1 cellular context compared by ENCODE assay signal in the genomic region with DNA sequence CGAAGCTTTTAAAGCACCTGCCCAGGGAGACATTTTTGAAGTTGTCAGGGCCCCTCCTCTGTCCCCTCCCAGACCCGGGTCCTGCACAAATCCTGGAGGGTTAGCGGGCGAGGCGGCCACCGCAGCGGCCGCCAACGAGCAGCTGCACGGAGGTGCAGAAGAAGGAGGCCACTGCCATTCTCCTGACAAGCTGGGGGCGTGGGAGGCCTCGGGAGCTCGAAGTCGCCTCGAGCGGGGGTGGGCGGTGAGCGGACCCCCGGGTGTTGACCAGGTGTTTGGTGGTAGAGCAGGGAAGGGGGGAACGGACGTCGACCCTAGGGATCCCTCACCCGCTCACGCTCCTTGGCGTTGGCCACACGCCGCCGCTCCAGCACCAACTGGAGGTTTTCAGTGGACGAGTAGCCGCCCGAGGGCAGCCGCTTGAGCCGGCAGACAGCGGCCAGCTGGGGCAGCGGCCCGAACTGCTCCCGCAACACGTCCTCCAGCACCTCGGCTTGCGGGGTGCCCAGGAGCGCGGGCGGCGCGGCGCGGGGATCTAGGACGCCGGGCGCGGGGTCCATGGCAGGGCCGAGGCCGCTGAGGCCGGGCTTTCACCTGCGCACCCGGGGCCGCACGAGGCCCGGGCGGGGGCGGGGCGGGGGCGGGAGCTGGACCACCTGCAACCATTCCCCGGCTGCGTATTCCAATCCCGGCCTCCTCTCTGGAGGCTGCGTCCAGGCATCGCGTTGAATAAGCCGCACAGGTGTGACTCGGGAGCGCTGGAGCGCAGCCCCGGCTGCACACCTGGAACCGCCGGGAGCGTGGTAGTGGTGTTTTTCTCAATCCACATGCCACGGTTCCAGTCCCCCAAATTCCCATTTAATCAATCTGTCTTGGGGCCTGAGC.
TF ChIP-seq lines count a peak whose summit lies in the region.

A gene with protein sequence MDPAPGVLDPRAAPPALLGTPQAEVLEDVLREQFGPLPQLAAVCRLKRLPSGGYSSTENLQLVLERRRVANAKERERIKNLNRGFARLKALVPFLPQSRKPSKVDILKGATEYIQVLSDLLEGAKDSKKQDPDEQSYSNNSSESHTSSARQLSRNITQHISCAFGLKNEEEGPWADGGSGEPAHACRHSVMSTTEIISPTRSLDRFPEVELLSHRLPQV (minus strand): TSS at position 565 of the 885 bp plus-strand sequence. CDS start 5 bp downstream, at position 560.

TF ChIP-seq in K562, 482 proteins besides CTCF, POLR2A, EP300 and RAD21 (continued from another document):
- TF ChIP-seq, protein P1, sequence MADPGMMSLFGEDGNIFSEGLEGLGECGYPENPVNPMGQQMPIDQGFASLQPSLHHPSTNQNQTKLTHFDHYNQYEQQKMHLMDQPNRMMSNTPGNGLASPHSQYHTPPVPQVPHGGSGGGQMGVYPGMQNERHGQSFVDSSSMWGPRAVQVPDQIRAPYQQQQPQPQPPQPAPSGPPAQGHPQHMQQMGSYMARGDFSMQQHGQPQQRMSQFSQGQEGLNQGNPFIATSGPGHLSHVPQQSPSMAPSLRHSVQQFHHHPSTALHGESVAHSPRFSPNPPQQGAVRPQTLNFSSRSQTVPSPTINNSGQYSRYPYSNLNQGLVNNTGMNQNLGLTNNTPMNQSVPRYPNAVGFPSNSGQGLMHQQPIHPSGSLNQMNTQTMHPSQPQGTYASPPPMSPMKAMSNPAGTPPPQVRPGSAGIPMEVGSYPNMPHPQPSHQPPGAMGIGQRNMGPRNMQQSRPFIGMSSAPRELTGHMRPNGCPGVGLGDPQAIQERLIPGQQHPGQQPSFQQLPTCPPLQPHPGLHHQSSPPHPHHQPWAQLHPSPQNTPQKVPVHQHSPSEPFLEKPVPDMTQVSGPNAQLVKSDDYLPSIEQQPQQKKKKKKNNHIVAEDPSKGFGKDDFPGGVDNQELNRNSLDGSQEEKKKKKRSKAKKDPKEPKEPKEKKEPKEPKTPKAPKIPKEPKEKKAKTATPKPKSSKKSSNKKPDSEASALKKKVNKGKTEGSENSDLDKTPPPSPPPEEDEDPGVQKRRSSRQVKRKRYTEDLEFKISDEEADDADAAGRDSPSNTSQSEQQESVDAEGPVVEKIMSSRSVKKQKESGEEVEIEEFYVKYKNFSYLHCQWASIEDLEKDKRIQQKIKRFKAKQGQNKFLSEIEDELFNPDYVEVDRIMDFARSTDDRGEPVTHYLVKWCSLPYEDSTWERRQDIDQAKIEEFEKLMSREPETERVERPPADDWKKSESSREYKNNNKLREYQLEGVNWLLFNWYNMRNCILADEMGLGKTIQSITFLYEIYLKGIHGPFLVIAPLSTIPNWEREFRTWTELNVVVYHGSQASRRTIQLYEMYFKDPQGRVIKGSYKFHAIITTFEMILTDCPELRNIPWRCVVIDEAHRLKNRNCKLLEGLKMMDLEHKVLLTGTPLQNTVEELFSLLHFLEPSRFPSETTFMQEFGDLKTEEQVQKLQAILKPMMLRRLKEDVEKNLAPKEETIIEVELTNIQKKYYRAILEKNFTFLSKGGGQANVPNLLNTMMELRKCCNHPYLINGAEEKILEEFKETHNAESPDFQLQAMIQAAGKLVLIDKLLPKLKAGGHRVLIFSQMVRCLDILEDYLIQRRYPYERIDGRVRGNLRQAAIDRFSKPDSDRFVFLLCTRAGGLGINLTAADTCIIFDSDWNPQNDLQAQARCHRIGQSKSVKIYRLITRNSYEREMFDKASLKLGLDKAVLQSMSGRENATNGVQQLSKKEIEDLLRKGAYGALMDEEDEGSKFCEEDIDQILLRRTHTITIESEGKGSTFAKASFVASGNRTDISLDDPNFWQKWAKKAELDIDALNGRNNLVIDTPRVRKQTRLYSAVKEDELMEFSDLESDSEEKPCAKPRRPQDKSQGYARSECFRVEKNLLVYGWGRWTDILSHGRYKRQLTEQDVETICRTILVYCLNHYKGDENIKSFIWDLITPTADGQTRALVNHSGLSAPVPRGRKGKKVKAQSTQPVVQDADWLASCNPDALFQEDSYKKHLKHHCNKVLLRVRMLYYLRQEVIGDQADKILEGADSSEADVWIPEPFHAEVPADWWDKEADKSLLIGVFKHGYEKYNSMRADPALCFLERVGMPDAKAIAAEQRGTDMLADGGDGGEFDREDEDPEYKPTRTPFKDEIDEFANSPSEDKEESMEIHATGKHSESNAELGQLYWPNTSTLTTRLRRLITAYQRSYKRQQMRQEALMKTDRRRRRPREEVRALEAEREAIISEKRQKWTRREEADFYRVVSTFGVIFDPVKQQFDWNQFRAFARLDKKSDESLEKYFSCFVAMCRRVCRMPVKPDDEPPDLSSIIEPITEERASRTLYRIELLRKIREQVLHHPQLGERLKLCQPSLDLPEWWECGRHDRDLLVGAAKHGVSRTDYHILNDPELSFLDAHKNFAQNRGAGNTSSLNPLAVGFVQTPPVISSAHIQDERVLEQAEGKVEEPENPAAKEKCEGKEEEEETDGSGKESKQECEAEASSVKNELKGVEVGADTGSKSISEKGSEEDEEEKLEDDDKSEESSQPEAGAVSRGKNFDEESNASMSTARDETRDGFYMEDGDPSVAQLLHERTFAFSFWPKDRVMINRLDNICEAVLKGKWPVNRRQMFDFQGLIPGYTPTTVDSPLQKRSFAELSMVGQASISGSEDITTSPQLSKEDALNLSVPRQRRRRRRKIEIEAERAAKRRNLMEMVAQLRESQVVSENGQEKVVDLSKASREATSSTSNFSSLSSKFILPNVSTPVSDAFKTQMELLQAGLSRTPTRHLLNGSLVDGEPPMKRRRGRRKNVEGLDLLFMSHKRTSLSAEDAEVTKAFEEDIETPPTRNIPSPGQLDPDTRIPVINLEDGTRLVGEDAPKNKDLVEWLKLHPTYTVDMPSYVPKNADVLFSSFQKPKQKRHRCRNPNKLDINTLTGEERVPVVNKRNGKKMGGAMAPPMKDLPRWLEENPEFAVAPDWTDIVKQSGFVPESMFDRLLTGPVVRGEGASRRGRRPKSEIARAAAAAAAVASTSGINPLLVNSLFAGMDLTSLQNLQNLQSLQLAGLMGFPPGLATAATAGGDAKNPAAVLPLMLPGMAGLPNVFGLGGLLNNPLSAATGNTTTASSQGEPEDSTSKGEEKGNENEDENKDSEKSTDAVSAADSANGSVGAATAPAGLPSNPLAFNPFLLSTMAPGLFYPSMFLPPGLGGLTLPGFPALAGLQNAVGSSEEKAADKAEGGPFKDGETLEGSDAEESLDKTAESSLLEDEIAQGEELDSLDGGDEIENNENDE (IDR thresholded peaks at IDR 0.05; ENCODE audit: low read depth, low read length) = no peak
- no peak for TF ChIP-seq PCBP2 (IDR thresholded peaks at IDR 0.05; ENCODE audit: low read depth, low read length, poor library complexity, severe bottlenecking)
